In the genomic region with DNA sequence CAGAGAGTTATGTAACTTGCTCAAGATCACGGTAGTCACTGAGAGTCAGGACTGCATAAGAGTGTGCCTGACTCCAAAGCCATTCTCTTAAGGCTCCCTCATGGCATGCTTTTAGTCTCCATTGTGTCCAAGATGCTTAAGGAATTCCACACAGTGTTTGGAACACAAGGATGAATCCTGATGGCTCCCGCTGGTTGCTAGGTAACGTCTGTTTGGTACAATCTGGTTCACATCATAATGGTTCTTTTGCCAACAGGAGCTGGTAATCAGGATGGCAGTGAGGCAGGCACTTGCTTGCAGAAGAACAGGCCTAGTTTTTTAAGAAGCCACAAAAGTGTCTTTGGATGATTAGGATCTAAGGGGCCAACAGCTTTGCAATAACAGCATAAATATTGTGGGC, we compare ENCODE assay signal across 16 cellular contexts.
DNase-seq lines count a peak whose midpoint lies in the region; ATAC-seq and TF ChIP-seq lines count a peak whose summit lies in the region.
"Had no signal": no experiment of that assay in that cellular context is flagged by ENCODE, and none has a peak within 500 bp of the region (broad histone marks: within the 10 kb centered on the region; RNA-seq: fewer than 3 reads in every experiment).

No MANE protein-coding gene starts in this region.

- no peaks in the 10 kb centered on the region for H3K79me2 ChIP-seq in SK-N-SH (ENCODE audit: insufficient read depth)

- no peaks in the 10 kb centered on the region for H4K20me1 ChIP-seq in SK-N-SH (ENCODE audit: insufficient read depth)

- TF ChIP-seq EP300 in SK-N-SH (IDR thresholded peaks at IDR 0.05; ENCODE audit: borderline replicate concordance in 1 of 2, low read depth in 1 of 2, low read length in 1 of 2): no peak

- WGBS in SK-N-SH (ENCODE audit: low lambda C conversion rate): 75% methylated on average over 3 of the region's 3 CpGs

- TF ChIP-seq CTCF in SK-N-SH (IDR thresholded peaks at IDR 0.05): no peak

- DNase-seq in SK-N-SH: no peak
- peak; percentile 38 to 49 for DNase-seq in cerebellar nuclear complex (lab: John Stamatoyannopoulos, UW)
- DNase-seq in middle frontal gyrus (ENCODE audit: extremely low spot score, low spot score): peak; percentile 20
- no peak for DNase-seq in globus pallidus (ENCODE audit: low spot score)
- DNase-seq in NK-92 (lab: John Stamatoyannopoulos, UW; ENCODE audit: unreplicated experiment): no peak
- DNase-seq: BE2C; CD4-positive, alpha-beta memory T cell; HCEC 1CT; NCI-H146; NCI-H2107; NCI-H446 treated with DMSO at 0.1 percent for 48 hours; SW 1271 had no signal

- H3K9me2 ChIP-seq in SK-N-SH: no peaks in the 10 kb centered on the region

- no peak overlapping the region for H3K9ac ChIP-seq in SK-N-SH

- no peaks in the 10 kb centered on the region for H3K36me3 ChIP-seq in SK-N-SH (replicated peaks in 1 of 2; ENCODE audit: control insufficient read depth in 1 of 2, insufficient read depth in 2 of 2, low read length in 1 of 2)
- H3K36me3 ChIP-seq: BE2C had no signal

- peaks cover 2 to 4% of the 10 kb centered on the region in 2 experiments; a peak in 2 of 4 replicates for H3K4me1 ChIP-seq in SK-N-SH (ENCODE audit: control insufficient read depth in 1 of 2, insufficient read depth in 2 of 2, low read depth in 1 of 2, low read length in 1 of 2)
- H3K4me1 ChIP-seq: BE2C had no signal

- TF ChIP-seq RAD21 in SK-N-SH (IDR thresholded peaks at IDR 0.05; ENCODE audit: low read length): no peak

- POLR2A ChIA-PET in SK-N-SH (lab: Yijun Ruan, JAX): no interaction called here

- CTCF ChIA-PET in SK-N-SH (lab: Yijun Ruan, JAX): no interaction called here

- H3K27me3 ChIP-seq in SK-N-SH (ENCODE audit: insufficient read depth): no peaks in the 10 kb centered on the region
- H3K27me3 ChIP-seq: BE2C had no signal

- ATAC-seq in SK-N-SH treated with all-trans-retinoic acid at 6 μM for 48 hours (peak; percentile 54), GM21786 (IDR thresholded peaks at IDR 0.05; ENCODE audit: unreplicated experiment) (no peak)
- ATAC-seq: GM12878 had no signal

- no peak overlapping the region for H3K4me2 ChIP-seq in SK-N-SH

- H3K9me3 ChIP-seq in SK-N-SH: no peaks in the 10 kb centered on the region
- H3K9me3 ChIP-seq: BE2C had no signal

- H3K27ac ChIP-seq in SK-N-SH (ENCODE audit: low read depth in 2 of 2, low read length in 1 of 2) (no peak overlapping the region), temporal lobe (ENCODE audit: low read depth, low read length) (peak overlapping the region; percentile 49)

- H2AFZ ChIP-seq in SK-N-SH (ENCODE audit: low read depth): no peak overlapping the region

- no peak overlapping the region for H3K4me3 ChIP-seq in SK-N-SH (ENCODE audit: low read depth in 2 of 2, low read length in 1 of 2)
- H3K4me3 ChIP-seq: GM12878 had no signal

- H3F3A ChIP-seq in SK-N-SH (replicated peaks; ENCODE audit: insufficient read depth): no peaks in the 10 kb centered on the region

TF ChIP-seq in SK-N-SH treated with all-trans-retinoic acid at 6 μM for 48 hours, 23 proteins besides CTCF, POLR2A, EP300 and RAD21:
- TF ChIP-seq ZFP30 (CRISPR knock-in tag; IDR thresholded peaks at IDR 0.05) (no peak), ZNF70 (CRISPR knock-in tag; IDR thresholded peaks at IDR 0.05) (no peak), ARNTL (CRISPR knock-in tag; IDR thresholded peaks at IDR 0.05; ENCODE audit: borderline replicate concordance, low read depth) (no peak), ZFP3 (CRISPR knock-in tag; IDR thresholded peaks at IDR 0.05) (no peak), TCF4 (CRISPR knock-in tag; IDR thresholded peaks at IDR 0.05; ENCODE audit: borderline replicate concordance) (no peak), ZC3H10 (CRISPR knock-in tag; IDR thresholded peaks at IDR 0.05) (no peak), ISL1 (CRISPR knock-in tag; IDR thresholded peaks at IDR 0.05) (no peak), SNAI2 (CRISPR knock-in tag; IDR thresholded peaks at IDR 0.05) (no peak), ZNF565 (CRISPR knock-in tag; conservative IDR thresholded peaks at IDR 0.05; ENCODE audit: low read depth) (no peak)
TF ChIP-seq in SK-N-SH treated with all-trans-retinoic acid at 6 μM for 48 hours: peak in this region for 0.

TF ChIP-seq in SK-N-SH, 30 proteins besides CTCF, POLR2A, EP300 and RAD21:
- TF ChIP-seq FOXJ3 (CRISPR knock-in tag; IDR thresholded peaks at IDR 0.05) (no peak), MEF2A (IDR thresholded peaks at IDR 0.05; ENCODE audit: borderline replicate concordance, low read depth) (no peak), SIN3A (IDR thresholded peaks at IDR 0.05; ENCODE audit: borderline replicate concordance, low read depth, low read length) (no peak), NFIC (IDR thresholded peaks at IDR 0.05; ENCODE audit: borderline replicate concordance) (no peak), MXI1 (IDR thresholded peaks at IDR 0.05; ENCODE audit: low read depth, low read length) (no peak), CHD2 (IDR thresholded peaks at IDR 0.05; ENCODE audit: low read length, partially characterized antibody) (no peak), POLR2AphosphoS5 (IDR thresholded peaks at IDR 0.05; ENCODE audit: low read depth, low read length) (no peak), ELF1 (IDR thresholded peaks at IDR 0.05) (no peak), TEAD4 (IDR thresholded peaks at IDR 0.05; ENCODE audit: borderline replicate concordance, insufficient read depth) (no peak), EZH2phosphoT487 (IDR thresholded peaks at IDR 0.05; ENCODE audit: borderline replicate concordance, low read depth) (no peak), RXRA (IDR thresholded peaks at IDR 0.05; ENCODE audit: borderline replicate concordance, low read depth) (no peak), FOXM1 (IDR thresholded peaks at IDR 0.05; ENCODE audit: low read depth) (no peak), FOSL2 (IDR thresholded peaks at IDR 0.05; ENCODE audit: borderline replicate concordance, low read depth) (no peak), RCOR1 (IDR thresholded peaks at IDR 0.05; ENCODE audit: low read length) (no peak)
- TF ChIP-seq, protein P1, sequence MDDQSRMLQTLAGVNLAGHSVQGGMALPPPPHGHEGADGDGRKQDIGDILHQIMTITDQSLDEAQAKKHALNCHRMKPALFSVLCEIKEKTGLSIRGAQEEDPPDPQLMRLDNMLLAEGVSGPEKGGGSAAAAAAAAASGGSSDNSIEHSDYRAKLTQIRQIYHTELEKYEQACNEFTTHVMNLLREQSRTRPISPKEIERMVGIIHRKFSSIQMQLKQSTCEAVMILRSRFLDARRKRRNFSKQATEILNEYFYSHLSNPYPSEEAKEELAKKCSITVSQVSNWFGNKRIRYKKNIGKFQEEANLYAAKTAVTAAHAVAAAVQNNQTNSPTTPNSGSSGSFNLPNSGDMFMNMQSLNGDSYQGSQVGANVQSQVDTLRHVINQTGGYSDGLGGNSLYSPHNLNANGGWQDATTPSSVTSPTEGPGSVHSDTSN (IDR thresholded peaks at IDR 0.05): no peak
- TF ChIP-seq, protein P2, sequence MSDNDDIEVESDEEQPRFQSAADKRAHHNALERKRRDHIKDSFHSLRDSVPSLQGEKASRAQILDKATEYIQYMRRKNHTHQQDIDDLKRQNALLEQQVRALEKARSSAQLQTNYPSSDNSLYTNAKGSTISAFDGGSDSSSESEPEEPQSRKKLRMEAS (IDR thresholded peaks at IDR 0.05; ENCODE audit: low read depth): no peak
- TF ChIP-seq, protein P3, sequence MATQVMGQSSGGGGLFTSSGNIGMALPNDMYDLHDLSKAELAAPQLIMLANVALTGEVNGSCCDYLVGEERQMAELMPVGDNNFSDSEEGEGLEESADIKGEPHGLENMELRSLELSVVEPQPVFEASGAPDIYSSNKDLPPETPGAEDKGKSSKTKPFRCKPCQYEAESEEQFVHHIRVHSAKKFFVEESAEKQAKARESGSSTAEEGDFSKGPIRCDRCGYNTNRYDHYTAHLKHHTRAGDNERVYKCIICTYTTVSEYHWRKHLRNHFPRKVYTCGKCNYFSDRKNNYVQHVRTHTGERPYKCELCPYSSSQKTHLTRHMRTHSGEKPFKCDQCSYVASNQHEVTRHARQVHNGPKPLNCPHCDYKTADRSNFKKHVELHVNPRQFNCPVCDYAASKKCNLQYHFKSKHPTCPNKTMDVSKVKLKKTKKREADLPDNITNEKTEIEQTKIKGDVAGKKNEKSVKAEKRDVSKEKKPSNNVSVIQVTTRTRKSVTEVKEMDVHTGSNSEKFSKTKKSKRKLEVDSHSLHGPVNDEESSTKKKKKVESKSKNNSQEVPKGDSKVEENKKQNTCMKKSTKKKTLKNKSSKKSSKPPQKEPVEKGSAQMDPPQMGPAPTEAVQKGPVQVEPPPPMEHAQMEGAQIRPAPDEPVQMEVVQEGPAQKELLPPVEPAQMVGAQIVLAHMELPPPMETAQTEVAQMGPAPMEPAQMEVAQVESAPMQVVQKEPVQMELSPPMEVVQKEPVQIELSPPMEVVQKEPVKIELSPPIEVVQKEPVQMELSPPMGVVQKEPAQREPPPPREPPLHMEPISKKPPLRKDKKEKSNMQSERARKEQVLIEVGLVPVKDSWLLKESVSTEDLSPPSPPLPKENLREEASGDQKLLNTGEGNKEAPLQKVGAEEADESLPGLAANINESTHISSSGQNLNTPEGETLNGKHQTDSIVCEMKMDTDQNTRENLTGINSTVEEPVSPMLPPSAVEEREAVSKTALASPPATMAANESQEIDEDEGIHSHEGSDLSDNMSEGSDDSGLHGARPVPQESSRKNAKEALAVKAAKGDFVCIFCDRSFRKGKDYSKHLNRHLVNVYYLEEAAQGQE (IDR thresholded peaks at IDR 0.05; ENCODE audit: low read depth, low read length): no peak
- TF ChIP-seq, protein P4, sequence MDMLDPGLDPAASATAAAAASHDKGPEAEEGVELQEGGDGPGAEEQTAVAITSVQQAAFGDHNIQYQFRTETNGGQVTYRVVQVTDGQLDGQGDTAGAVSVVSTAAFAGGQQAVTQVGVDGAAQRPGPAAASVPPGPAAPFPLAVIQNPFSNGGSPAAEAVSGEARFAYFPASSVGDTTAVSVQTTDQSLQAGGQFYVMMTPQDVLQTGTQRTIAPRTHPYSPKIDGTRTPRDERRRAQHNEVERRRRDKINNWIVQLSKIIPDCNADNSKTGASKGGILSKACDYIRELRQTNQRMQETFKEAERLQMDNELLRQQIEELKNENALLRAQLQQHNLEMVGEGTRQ (IDR thresholded peaks at IDR 0.05; ENCODE audit: borderline replicate concordance, low read depth, low read length): no peak

Comparison
In these comparisons a context has a peak if more than half of its experiments do, and no peak if none do; other contexts are left out.
1. DNase-seq: peak in cerebellar nuclear complex (2 of 2) and middle frontal gyrus (single experiment); none in SK-N-SH (single experiment), globus pallidus (single experiment) and NK-92 (single experiment).